Comparison of ENCODE assay signal across 10 cellular contexts in genomic region chr3:132017137-132017536, GRCh38. TPM values are rescaled to one million over a fixed set of nuclear protein-coding genes. Genes with fewer than 3 reads are reported as not detected.
"Had no signal": no experiment of that assay in that cellular context is flagged by ENCODE, and none has a peak within 500 bp of the region (broad histone marks: within the 10 kb centered on the region; RNA-seq: fewer than 3 reads in every experiment).

No MANE protein-coding gene starts in this region.

- DNase-seq: H9, HFFc6, KG1 had no signal

- H3K4me2 ChIP-seq: GM23338 had no signal

- H3K4me3 ChIP-seq: GM23338 had no signal

- H2AFZ ChIP-seq: GM23338 had no signal

- H3K36me3 Mint-ChIP-seq: IgD-negative memory B cell had no signal

- FAIRE-seq: H1, H54, HepG2 had no signal

- H3K4me3 Mint-ChIP-seq: GM23338, H9, HFFc6 had no signal

- H3K9me3 Mint-ChIP-seq: GM23338, H9, HFFc6, IgD-negative memory B cell had no signal

- H3K27ac Mint-ChIP-seq: GM23338, H9, HFFc6, IgD-negative memory B cell had no signal

- H3K27ac ChIP-seq: HL-60 had no signal

- ATAC-seq: GM23338, HepG2 had no signal

RNA-seq across cellular contexts. Expression of gene CPNE4, which starts 17.7 kb away (rescaled TPM):
- total RNA-seq: HepG2, HFFc6, HT1080 had no signal
- polyA plus RNA-seq: HepG2, IgD-negative memory B cell had no signal
